10 cellular contexts compared by ENCODE assay signal in the genomic region with DNA sequence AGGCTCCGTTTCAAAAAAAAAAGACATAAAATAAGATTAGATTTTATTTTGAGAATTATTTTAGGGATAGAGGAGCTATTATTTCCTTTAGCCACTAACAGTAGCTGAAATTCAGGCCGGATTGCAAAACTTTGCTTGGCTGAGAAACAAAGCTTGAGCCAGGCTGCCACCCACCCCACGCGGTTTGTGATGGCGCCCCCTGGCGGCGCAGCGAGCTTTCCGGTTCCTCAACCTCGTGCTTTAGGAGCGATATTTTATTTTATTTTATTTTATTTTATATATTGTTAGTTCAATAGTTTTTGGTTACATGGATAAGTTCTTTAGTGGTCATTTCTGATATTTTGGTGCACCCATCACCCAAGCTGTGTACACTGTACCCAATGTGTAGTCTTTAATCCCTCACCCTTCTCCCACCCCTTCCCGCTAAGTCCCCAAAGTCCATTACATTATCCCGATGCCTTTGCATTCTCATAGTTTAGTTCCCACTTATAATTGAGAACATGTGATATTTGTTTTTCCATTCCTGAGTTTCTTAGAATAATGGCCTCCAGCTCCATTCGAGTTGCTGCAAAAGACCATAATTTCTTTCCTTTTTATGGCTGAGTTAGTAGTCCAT. TPM values are rescaled to one million over a fixed set of nuclear protein-coding genes. Genes with fewer than 3 reads are reported as not detected.
DNase-seq lines count a peak whose midpoint lies in the region; ATAC-seq and TF ChIP-seq lines count a peak whose summit lies in the region.
"Had no signal": no experiment of that assay in that cellular context is flagged by ENCODE, and none has a peak within 500 bp of the region (broad histone marks: within the 10 kb centered on the region; RNA-seq: fewer than 3 reads in every experiment).

No MANE protein-coding gene starts in this region.

- DNase-seq in AML-193 (lab: John Stamatoyannopoulos, UW) (peak; percentile 57 to 64), right lobe of liver (no peak), NCI-H128 (lab: John Stamatoyannopoulos, UW; ENCODE audit: unreplicated experiment) (no peak), ascending aorta (ENCODE audit: low spot score in 2 of 2) (no peak), DMS114 treated with DMSO at 0.1 percent for 48 hours (lab: John Stamatoyannopoulos, UW; ENCODE audit: unreplicated experiment) (no peak)
- DNase-seq in activated T-cell treated with anti-CD3 and anti-CD28 coated beads, Interleukin-2, amount 50 U/mL, for 72 hours = peak; percentile 55 to 69

- H3K27me3 ChIP-seq in Loucy (ENCODE audit: insufficient read depth, low read length, poor library complexity, severe bottlenecking) (no peaks in the 10 kb centered on the region), right lobe of liver (no peaks in the 10 kb centered on the region), ascending aorta (no peaks in the 10 kb centered on the region)

- H3K9me3 ChIP-seq in Loucy (ENCODE audit: insufficient read depth, low read depth, low read length) = no peaks in the 10 kb centered on the region
- H3K9me3 ChIP-seq in right lobe of liver = no peaks in the 10 kb centered on the region
- no peaks in the 10 kb centered on the region for H3K9me3 ChIP-seq in ascending aorta

- H4K20me1 ChIP-seq in Loucy (ENCODE audit: insufficient read depth, low read length, poor library complexity, severe bottlenecking) = no peaks in the 10 kb centered on the region

- H3K27ac Mint-ChIP-seq in activated T-cell treated with anti-CD3 and anti-CD28 coated beads, Interleukin-2, amount 50 U/mL, for 72 hours = no peak overlapping the region

- H3K9ac ChIP-seq in Loucy (ENCODE audit: low read depth, low read length, poor library complexity, severe bottlenecking) = no peak overlapping the region

- no peak overlapping the region for H3K4me2 ChIP-seq in Loucy (ENCODE audit: low read depth, low read length, poor library complexity, severe bottlenecking)

- H3F3A ChIP-seq in Loucy (ENCODE audit: low read depth) = no peaks in the 10 kb centered on the region

- peaks cover 37% of the 10 kb centered on the region for H3K27me3 Mint-ChIP-seq in activated T-cell treated with anti-CD3 and anti-CD28 coated beads, Interleukin-2, amount 50 U/mL, for 72 hours (ENCODE audit: low read depth)

- H3K79me2 ChIP-seq in Loucy (ENCODE audit: insufficient read depth, low read length) = no peaks in the 10 kb centered on the region

- no peaks in the 10 kb centered on the region for H3K9me3 Mint-ChIP-seq in activated T-cell treated with anti-CD3 and anti-CD28 coated beads, Interleukin-2, amount 50 U/mL, for 72 hours

- 28% methylated on average over 14 of the region's 14 CpGs for WGBS in right lobe of liver (ENCODE audit: insufficient coverage, low coverage, low lambda C conversion rate, missing lambda C conversion rate)

- no peak overlapping the region for H3K4me3 ChIP-seq in Loucy (ENCODE audit: low read length, poor library complexity, severe bottlenecking)
- H3K4me3 ChIP-seq in right lobe of liver = no peak overlapping the region
- no peak overlapping the region for H3K4me3 ChIP-seq in ascending aorta

- no peak overlapping the region for H2AFZ ChIP-seq in Loucy (ENCODE audit: low read length)

- ATAC-seq in activated T-cell treated with anti-CD3 and anti-CD28 coated beads, Interleukin-2, amount 50 U/mL, for 72 hours (replicated peaks in 1 of 2) = no peak
- ATAC-seq in right lobe of liver (peak in 1 of 4 donors; percentile 38), HG03571 (IDR thresholded peaks at IDR 0.05; ENCODE audit: unreplicated experiment) (no peak)

- no peak for TF ChIP-seq POLR2A in right lobe of liver (IDR thresholded peaks at IDR 0.05)

- H3K27ac ChIP-seq in right lobe of liver (no peak overlapping the region), ascending aorta (no peak overlapping the region)

- no peaks in the 10 kb centered on the region for H3K36me3 Mint-ChIP-seq in activated T-cell treated with anti-CD3 and anti-CD28 coated beads, Interleukin-2, amount 50 U/mL, for 72 hours (ENCODE audit: insufficient read depth in 2 of 2)

- intact Hi-C loops in right lobe of liver (cut with DNase I) = loop anchor here in 1 of 2 donors (10.0 kb wide), 1 partner anchor 48 kb away; no protein-coding TSS in a partner anchor
- intact Hi-C loops in ascending aorta (cut with DNase I) = no loop called here

- H3K4me3 Mint-ChIP-seq in activated T-cell treated with anti-CD3 and anti-CD28 coated beads, Interleukin-2, amount 50 U/mL, for 72 hours = no peak overlapping the region

- H3K36me3 ChIP-seq in Loucy (ENCODE audit: insufficient read depth, low read length) (no peaks in the 10 kb centered on the region), right lobe of liver (no peaks in the 10 kb centered on the region), ascending aorta (no peaks in the 10 kb centered on the region)

- H3K4me1 ChIP-seq in Loucy (ENCODE audit: insufficient read depth, low read length, poor library complexity, severe bottlenecking) (no peaks in the 10 kb centered on the region), right lobe of liver (no peaks in the 10 kb centered on the region), ascending aorta (no peaks in the 10 kb centered on the region)

- TF ChIP-seq CTCF in Loucy (conservative IDR thresholded peaks at IDR 0.05; ENCODE audit: low read length) (peak; percentile 36), right lobe of liver (IDR thresholded peaks at IDR 0.05) (peak in 3 of 4 donors; percentile 33 to 39 (median 38)), ascending aorta (IDR thresholded peaks at IDR 0.05) (peak in 1 of 3 experiments; percentile 16)

- H3K4me1 Mint-ChIP-seq in activated T-cell treated with anti-CD3 and anti-CD28 coated beads, Interleukin-2, amount 50 U/mL, for 72 hours (ENCODE audit: low read depth) = peaks cover 5% of the 10 kb centered on the region

- H3K9me2 ChIP-seq in Loucy (replicated peaks; ENCODE audit: low read depth, low read length) = no peaks in the 10 kb centered on the region

RNA-seq across cellular contexts. Expression of gene CEACAM4, which starts 19.8 kb away (rescaled TPM):
- not detected for total RNA-seq in activated T-cell treated with anti-CD3 and anti-CD28 coated beads, Interleukin-2, amount 50 U/mL, for 72 hours
- total RNA-seq in right lobe of liver = 1 to 10 TPM in 2 of 6 experiments, under 1 TPM in 4; 0.29 to 3.4 (median 0.58) TPM
- total RNA-seq in ascending aorta = not detected
- total RNA-seq: activated CD8-positive, alpha-beta memory T cell treated with anti-CD3 and anti-CD28 coated beads for 36 hours had no signal

RNA-seq across cellular contexts. Expression of gene CEACAM7, which starts 41.4 kb away (rescaled TPM):
- not detected for total RNA-seq in activated T-cell treated with anti-CD3 and anti-CD28 coated beads, Interleukin-2, amount 50 U/mL, for 72 hours
- total RNA-seq in right lobe of liver = not detected
- not detected for total RNA-seq in ascending aorta
- total RNA-seq: activated CD8-positive, alpha-beta memory T cell treated with anti-CD3 and anti-CD28 coated beads for 36 hours; posterior vena cava had no signal

Comparison
In these comparisons a context has a peak if more than half of its experiments do, and no peak if none do; other contexts are left out.
1. DNase-seq: peak in AML-193 (2 of 2) and activated T-cell treated with anti-CD3 and anti-CD28 coated beads, Interleukin-2, amount 50 U/mL, for 72 hours (2 of 2); none in right lobe of liver (0 of 3), NCI-H128 (single experiment), ascending aorta (0 of 2) and DMS114 treated with DMSO at 0.1 percent for 48 hours (single experiment).